ENCODE assay signal across 1 cellular context in genomic region chr17:72414967-72415853, GRCh38.
TF ChIP-seq lines count a peak whose summit lies in the region.

No MANE protein-coding gene starts in this region.

TF ChIP-seq in A549, 52 proteins besides CTCF, POLR2A, EP300 and RAD21 (continued from another document):
- TF ChIP-seq REST (IDR thresholded peaks at IDR 0.05) (no peak), HOXB13 (CRISPR knock-in tag; IDR thresholded peaks at IDR 0.05; ENCODE audit: low read depth) (no peak), HEYL (CRISPR knock-in tag; IDR thresholded peaks at IDR 0.05) (no peak), SMC3 (IDR thresholded peaks at IDR 0.05) (no peak), CEBPB (IDR thresholded peaks at IDR 0.05) (no peak), MAX (IDR thresholded peaks at IDR 0.05) (no peak), TFCP2L1 (CRISPR knock-in tag; IDR thresholded peaks at IDR 0.05) (no peak), CBX2 (IDR thresholded peaks at IDR 0.05; ENCODE audit: borderline replicate concordance, low read depth) (no peak), ZSCAN20 (CRISPR knock-in tag; IDR thresholded peaks at IDR 0.05) (no peak), MAZ (IDR thresholded peaks at IDR 0.05; ENCODE audit: borderline replicate concordance, low read depth, low read length) (no peak), PBX3 (IDR thresholded peaks at IDR 0.05) (no peak), FOXS1 (CRISPR knock-in tag; IDR thresholded peaks at IDR 0.05) (no peak), CHD4 (IDR thresholded peaks at IDR 0.05; ENCODE audit: borderline replicate concordance) (no peak)
